8 cellular contexts compared by ENCODE assay signal in the genomic region with DNA sequence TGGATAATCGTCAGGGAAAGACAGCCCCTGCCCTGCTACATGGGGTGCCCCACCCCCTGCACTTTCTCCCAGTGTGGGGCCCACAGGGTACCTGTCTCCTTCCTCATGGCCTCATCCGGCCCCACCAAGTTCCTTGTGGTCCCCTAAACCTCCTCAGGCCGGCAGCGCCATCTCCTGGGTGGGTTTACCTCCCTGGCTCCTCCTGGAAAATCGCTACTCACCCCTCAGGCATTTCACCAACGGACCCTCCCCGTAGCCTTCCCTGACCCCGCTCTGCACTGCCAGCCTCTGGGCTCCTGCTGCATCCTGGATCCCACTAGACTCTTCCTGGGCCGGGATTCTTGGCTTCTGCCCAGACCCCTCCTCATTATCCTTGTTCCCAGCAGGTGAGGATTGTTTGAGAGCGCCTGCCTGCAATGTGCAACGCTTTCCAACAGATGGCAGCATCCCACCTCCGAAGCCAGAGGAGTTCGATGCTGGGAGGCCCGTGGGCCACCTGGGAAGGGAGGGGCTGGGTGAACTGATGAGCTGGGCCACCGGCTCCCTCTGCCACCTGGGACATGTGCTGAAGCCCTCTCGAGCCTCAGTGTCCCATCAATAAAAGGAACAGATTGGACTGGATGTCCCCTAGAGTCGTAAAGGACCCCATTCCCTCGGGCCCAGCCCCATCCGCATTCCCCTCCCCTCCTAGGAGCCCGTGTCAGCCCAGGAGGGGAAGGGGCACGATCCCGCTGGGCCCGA. TPM values are rescaled to one million over a fixed set of nuclear protein-coding genes. Genes with fewer than 3 reads are reported as not detected.
DNase-seq lines count a peak whose midpoint lies in the region; ATAC-seq and TF ChIP-seq lines count a peak whose summit lies in the region.

No MANE protein-coding gene starts in this region.

- peak; percentile 25 to 62 for ATAC-seq in CD4-positive, CD25-positive, alpha-beta regulatory T cell (ENCODE audit: low read depth in 2 of 2)
- no peak for ATAC-seq in thoracic aorta (ENCODE audit: insufficient number of reproducible peaks, low FRiP score, low read depth)
- no peak for ATAC-seq in HG03439 (IDR thresholded peaks at IDR 0.05; ENCODE audit: unreplicated experiment)

- peaks cover 5% of the 10 kb centered on the region for H3K4me1 ChIP-seq in CD4-positive, CD25-positive, alpha-beta regulatory T cell (ENCODE audit: control insufficient read depth, insufficient read depth, low read length, poor library complexity, severe bottlenecking)
- H3K4me1 ChIP-seq in thoracic aorta (ENCODE audit: control insufficient read depth in 1 of 2, low read depth in 2 of 2), result no peaks in the 10 kb centered on the region

- no peak overlapping the region for H3K27ac ChIP-seq in CD4-positive, CD25-positive, alpha-beta regulatory T cell (ENCODE audit: insufficient read depth, low read length, poor library complexity, severe bottlenecking)
- no peak overlapping the region for H3K27ac ChIP-seq in neural cell (ENCODE audit: low read length)
- H3K27ac ChIP-seq in thoracic aorta, result no peak overlapping the region

- no peaks in the 10 kb centered on the region for H3K36me3 Mint-ChIP-seq in CD4-positive, CD25-positive, alpha-beta regulatory T cell

- POLR2A ChIA-PET in HEK293T (lab: Yijun Ruan, JAX), result interaction anchor here (1.4 kb wide), 1 partner anchor 44 kb away, joined by 8 read pairs; a partner anchor contains a TSS

- no peak for TF ChIP-seq EP300 in neural cell (conservative IDR thresholded peaks at IDR 0.05; ENCODE audit: poor library complexity, severe bottlenecking)

- H3K27me3 ChIP-seq in CD4-positive, CD25-positive, alpha-beta regulatory T cell (ENCODE audit: control insufficient read depth, insufficient read depth, low read length), result no peaks in the 10 kb centered on the region
- H3K27me3 ChIP-seq in neural cell (ENCODE audit: insufficient read depth, low read depth, low read length), result no peaks in the 10 kb centered on the region
- H3K27me3 ChIP-seq in thoracic aorta (replicated peaks; ENCODE audit: insufficient read depth), result no peaks in the 10 kb centered on the region

- no peaks in the 10 kb centered on the region for H3K36me3 ChIP-seq in CD4-positive, CD25-positive, alpha-beta regulatory T cell (ENCODE audit: control insufficient read depth, insufficient read depth, low read length)
- no peaks in the 10 kb centered on the region for H3K36me3 ChIP-seq in neural cell (ENCODE audit: insufficient read depth, low read length)
- H3K36me3 ChIP-seq in thoracic aorta, result no peaks in the 10 kb centered on the region

- no peak for TF ChIP-seq POLR2A in erythroblast (IDR thresholded peaks at IDR 0.05; ENCODE audit: low read length)

- no peak overlapping the region for H2AFZ ChIP-seq in neural cell (ENCODE audit: low read depth, low read length)

- H3K27me3 Mint-ChIP-seq in CD4-positive, CD25-positive, alpha-beta regulatory T cell, result peaks cover 12% of the 10 kb centered on the region

- H3K9ac ChIP-seq in neural cell (ENCODE audit: low read length), result no peak overlapping the region

- TF ChIP-seq RAD21 in neural cell (conservative IDR thresholded peaks at IDR 0.05), result peak; percentile 92

- CTCF ChIA-PET in HEK293T (lab: Yijun Ruan, JAX), result interaction anchor here (0.5 to 2.0 kb wide), 23 partner anchors 10 to 788 kb away, joined by 3 to 18 read pairs (median 3); no protein-coding TSS in a partner anchor

- no peaks in the 10 kb centered on the region for H3K9me3 ChIP-seq in CD4-positive, CD25-positive, alpha-beta regulatory T cell (ENCODE audit: control insufficient read depth in 2 of 2, low read length in 2 of 2)
- H3K9me3 ChIP-seq in neural cell (ENCODE audit: low read length) (no peaks in the 10 kb centered on the region), thoracic aorta (no peaks in the 10 kb centered on the region)

- H4K20me1 ChIP-seq in neural cell (ENCODE audit: insufficient read depth), result no peaks in the 10 kb centered on the region

- no peak overlapping the region for H3K4me2 ChIP-seq in neural cell (ENCODE audit: low read length)

- H3K9me3 Mint-ChIP-seq in CD4-positive, CD25-positive, alpha-beta regulatory T cell, result no peaks in the 10 kb centered on the region

- H3K9me2 ChIP-seq in neural cell (ENCODE audit: insufficient read depth, low read length), result no peaks in the 10 kb centered on the region

- no peak overlapping the region for H3K4me3 ChIP-seq in CD4-positive, CD25-positive, alpha-beta regulatory T cell (ENCODE audit: low read depth, low read length)
- H3K4me3 ChIP-seq in neural cell (ENCODE audit: low read length) (no peak overlapping the region), thoracic aorta (no peak overlapping the region)

- peaks cover 0 to 5% (median 2%) of the 10 kb centered on the region in 4 donors for H3K4me1 Mint-ChIP-seq in CD4-positive, CD25-positive, alpha-beta regulatory T cell

- no peak overlapping the region for H3K27ac Mint-ChIP-seq in CD4-positive, CD25-positive, alpha-beta regulatory T cell

- peak; percentile 38 to 64 (median 53) for DNase-seq in CD4-positive, CD25-positive, alpha-beta regulatory T cell
- DNase-seq in HEK293T (ENCODE audit: extremely low spot score) (peak; percentile 87), NCI-H82 (lab: John Stamatoyannopoulos, UW) (peak; percentile 78), erythroblast (lab: John Stamatoyannopoulos, UW) (peak; percentile 46 to 72), thoracic aorta (ENCODE audit: low spot score) (no peak)
- peak; percentile 13 to 47 (median 43) for DNase-seq in activated CD8-positive, alpha-beta memory T cell treated with anti-CD3 and anti-CD28 coated beads for 48 hours (ENCODE audit: low read depth in 2 of 3, low spot score in 2 of 3)

- H3K79me2 ChIP-seq in neural cell (replicated peaks; ENCODE audit: insufficient read depth, low read length), result no peaks in the 10 kb centered on the region

- no peaks in the 10 kb centered on the region for H3F3A ChIP-seq in neural cell (ENCODE audit: insufficient read depth, low read length, poor library complexity, severe bottlenecking)

- TF ChIP-seq CTCF in neural cell (IDR thresholded peaks at IDR 0.05; ENCODE audit: poor library complexity, severe bottlenecking) (peak; percentile 97), thoracic aorta (IDR thresholded peaks at IDR 0.05) (peak; percentile 77)

- no peak overlapping the region for H3K4me3 Mint-ChIP-seq in CD4-positive, CD25-positive, alpha-beta regulatory T cell

TF ChIP-seq in HEK293T, 16 proteins besides CTCF, POLR2A, EP300 and RAD21:
- TF ChIP-seq, protein P1, sequence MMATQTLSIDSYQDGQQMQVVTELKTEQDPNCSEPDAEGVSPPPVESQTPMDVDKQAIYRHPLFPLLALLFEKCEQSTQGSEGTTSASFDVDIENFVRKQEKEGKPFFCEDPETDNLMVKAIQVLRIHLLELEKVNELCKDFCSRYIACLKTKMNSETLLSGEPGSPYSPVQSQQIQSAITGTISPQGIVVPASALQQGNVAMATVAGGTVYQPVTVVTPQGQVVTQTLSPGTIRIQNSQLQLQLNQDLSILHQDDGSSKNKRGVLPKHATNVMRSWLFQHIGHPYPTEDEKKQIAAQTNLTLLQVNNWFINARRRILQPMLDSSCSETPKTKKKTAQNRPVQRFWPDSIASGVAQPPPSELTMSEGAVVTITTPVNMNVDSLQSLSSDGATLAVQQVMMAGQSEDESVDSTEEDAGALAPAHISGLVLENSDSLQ (IDR thresholded peaks at IDR 0.05), result no peak
- no peak for TF ChIP-seq LEF1 (IDR thresholded peaks at IDR 0.05; ENCODE audit: borderline replicate concordance)
- TF ChIP-seq ELF4 (IDR thresholded peaks at IDR 0.05), result no peak
- TF ChIP-seq FOXA1 (IDR thresholded peaks at IDR 0.05), result no peak
- no peak for TF ChIP-seq CTBP1 (IDR thresholded peaks at IDR 0.05; ENCODE audit: borderline replicate concordance)
- TF ChIP-seq BHLHE40 (IDR thresholded peaks at IDR 0.05; ENCODE audit: borderline replicate concordance), result no peak
- TF ChIP-seq TARDBP (IDR thresholded peaks at IDR 0.05), result no peak
- no peak for TF ChIP-seq L3MBTL2 (conservative IDR thresholded peaks at IDR 0.05)
- TF ChIP-seq SUZ12 (IDR thresholded peaks at IDR 0.05), result no peak
- TF ChIP-seq SP1 (IDR thresholded peaks at IDR 0.05), result no peak
- TF ChIP-seq HDGF (IDR thresholded peaks at IDR 0.05; ENCODE audit: borderline replicate concordance), result no peak
- TF ChIP-seq FOXK2 (IDR thresholded peaks at IDR 0.05), result no peak

TF ChIP-seq in neural cell, 6 proteins besides CTCF, POLR2A, EP300 and RAD21:
- TF ChIP-seq POLR2AphosphoS5 (IDR thresholded peaks at IDR 0.05) (no peak), SMC3 (conservative IDR thresholded peaks at IDR 0.05; ENCODE audit: poor library complexity) (peak; percentile 95)
TF ChIP-seq in neural cell: peak in this region for 1.

RNA-seq across cellular contexts. Expression of a gene that starts 44.2 kb away (rescaled TPM):
- total RNA-seq in CD4-positive, CD25-positive, alpha-beta regulatory T cell, result 14.1 TPM
- 10 to 100 TPM; 20.8 to 23.7 (median 21.8) TPM for polyA plus RNA-seq in CD4-positive, CD25-positive, alpha-beta regulatory T cell
- 22.2 and 24.1 TPM in 2 replicates for polyA plus RNA-seq in neural cell
- polyA minus RNA-seq in neural cell, result 25.0 and 27.5 TPM in 2 replicates
- total RNA-seq in thoracic aorta, result 10 to 100 TPM; 22.4 to 23.2 TPM

Comparison
In these comparisons a context has a peak if more than half of its experiments do, and no peak if none do; other contexts are left out.
1. ATAC-seq: peak in CD4-positive, CD25-positive, alpha-beta regulatory T cell (2 of 2); none in thoracic aorta (single experiment) and HG03439 (single experiment).